32 cellular contexts compared by ENCODE assay signal in the genomic region with DNA sequence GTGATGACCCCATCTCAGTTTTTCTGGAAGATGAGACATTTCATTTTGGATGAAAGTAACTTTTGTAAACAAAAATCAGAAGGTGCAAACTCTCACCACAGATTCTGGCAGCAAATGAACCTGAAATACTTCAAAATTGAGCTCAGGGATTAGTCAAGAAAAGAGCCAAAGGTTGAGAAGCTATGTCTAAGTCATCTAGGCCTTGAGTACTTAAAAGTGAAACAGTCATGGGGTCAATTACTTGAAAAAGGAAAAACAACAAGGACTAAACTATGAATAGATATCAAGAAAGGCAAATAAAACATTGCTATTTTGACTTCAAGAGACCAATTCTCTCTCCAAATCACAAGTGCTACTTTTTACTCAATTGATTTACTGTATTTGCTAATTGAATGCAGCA.
"Had no signal": no experiment of that assay in that cellular context is flagged by ENCODE, and none has a peak within 500 bp of the region (broad histone marks: within the 10 kb centered on the region; RNA-seq: fewer than 3 reads in every experiment).

No MANE protein-coding gene starts in this region.

- H3K4me3 ChIP-seq: pancreas, psoas muscle, right lobe of liver, skin epidermis, smooth muscle cell, spleen, suprapubic skin, testis, tibial artery, transverse colon, upper lobe of right lung, uterus had no signal

- H3K9me3 Mint-ChIP-seq: naive B cell; naive thymus-derived CD8-positive, alpha-beta T cell; neural crest cell; stimulated activated memory B cell treated with anti-CD40 and anti-IgM and Interleukin-4, amounts not matched to agents 10 μg/mL and 1 μg/mL and 100 μg/mL, for 72 hours; stimulated activated naive CD8-positive, alpha-beta T cell treated with anti-CD3 and anti-CD28 coated beads, Interleukin-15, amount 100 ng/mL, for 72 hours had no signal

- H3K9me3 ChIP-seq: neutrophil, pancreas, psoas muscle, right lobe of liver, spleen, suprapubic skin, testis, tibial artery, transverse colon, upper lobe of right lung, uterus had no signal

- H3K27ac Mint-ChIP-seq: naive B cell; naive thymus-derived CD8-positive, alpha-beta T cell; natural killer cell treated with Interleukin-12 subunit alpha and Interleukin-12 subunit beta and Interleukin-15 and Interleukin-18, amount 100 ng/mL, for 72 hours; nephron progenitor cell; progenitor cell of endocrine pancreas; stimulated activated memory B cell treated with anti-CD40 and anti-IgM and Interleukin-4, amounts not matched to agents 10 μg/mL and 1 μg/mL and 100 μg/mL, for 72 hours; stimulated activated naive CD8-positive, alpha-beta T cell treated with anti-CD3 and anti-CD28 coated beads, Interleukin-15, amount 100 ng/mL, for 72 hours had no signal

- H3K4me1 ChIP-seq: pancreas, psoas muscle, right lobe of liver, spleen, suprapubic skin, testis, tibial artery, upper lobe of right lung, uterus had no signal

- H3K36me3 ChIP-seq: neutrophil, pancreas, right lobe of liver, spleen, suprapubic skin, tibial artery, transverse colon, upper lobe of right lung, uterus had no signal

- H3K27me3 ChIP-seq: neutrophil, pancreas, right lobe of liver, spleen, suprapubic skin, testis, tibial artery, transverse colon, upper lobe of right lung, uterus had no signal

- H3K4me2 ChIP-seq: smooth muscle cell had no signal

- H3K27ac ChIP-seq: neutrophil, pancreas, psoas muscle, right lobe of liver, skin epidermis, spleen, suprapubic skin, testis, tibial artery, transverse colon, upper lobe of right lung, uterus had no signal

- H3K4me1 Mint-ChIP-seq: naive B cell; naive thymus-derived CD8-positive, alpha-beta T cell; stimulated activated memory B cell treated with anti-CD40 and anti-IgM and Interleukin-4, amounts not matched to agents 10 μg/mL and 1 μg/mL and 100 μg/mL, for 72 hours; stimulated activated naive CD8-positive, alpha-beta T cell treated with anti-CD3 and anti-CD28 coated beads, Interleukin-15, amount 100 ng/mL, for 72 hours had no signal

- H3K36me3 Mint-ChIP-seq: naive B cell; naive thymus-derived CD8-positive, alpha-beta T cell; natural killer cell treated with Interleukin-12 subunit alpha and Interleukin-12 subunit beta and Interleukin-15 and Interleukin-18, amount 100 ng/mL, for 72 hours; stimulated activated memory B cell treated with anti-CD40 and anti-IgM and Interleukin-4, amounts not matched to agents 10 μg/mL and 1 μg/mL and 100 μg/mL, for 72 hours had no signal

- H3K27me3 Mint-ChIP-seq: naive B cell; naive thymus-derived CD8-positive, alpha-beta T cell; natural killer cell treated with Interleukin-12 subunit alpha and Interleukin-12 subunit beta and Interleukin-15 and Interleukin-18, amount 100 ng/mL, for 72 hours; progenitor cell of endocrine pancreas; stimulated activated memory B cell treated with anti-CD40 and anti-IgM and Interleukin-4, amounts not matched to agents 10 μg/mL and 1 μg/mL and 100 μg/mL, for 72 hours had no signal

- H3K4me3 Mint-ChIP-seq: naive B cell; naive thymus-derived CD8-positive, alpha-beta T cell; natural killer cell treated with Interleukin-12 subunit alpha and Interleukin-12 subunit beta and Interleukin-15 and Interleukin-18, amount 100 ng/mL, for 72 hours; nephron progenitor cell; neural crest cell; stimulated activated memory B cell treated with anti-CD40 and anti-IgM and Interleukin-4, amounts not matched to agents 10 μg/mL and 1 μg/mL and 100 μg/mL, for 72 hours; stimulated activated naive CD8-positive, alpha-beta T cell treated with anti-CD3 and anti-CD28 coated beads, Interleukin-15, amount 100 ng/mL, for 72 hours had no signal

- DNase-seq: naive B cell; naive thymus-derived CD8-positive, alpha-beta T cell; nephron progenitor cell; nucleus accumbens; pancreas; posterior cingulate gyrus; psoas muscle; right cardiac atrium; right lobe of liver; spleen; stimulated activated CD4-positive, alpha-beta T cell treated with anti-CD3 and anti-CD28 coated beads, Interleukin-12 subunit alpha, Interleukin-12 subunit beta, amount 100 ng/mL, for 4 hours; stimulated activated CD4-positive, alpha-beta T cell treated with anti-CD3 and anti-CD28 coated beads, Interleukin-1b, Interleukin-23, amount 100 ng/mL, for 48 hours; stimulated activated CD4-positive, alpha-beta T cell treated with anti-CD3 and anti-CD28 coated beads, Interleukin-4, amount 100 ng/mL, for 1 hour; stimulated activated CD4-positive, alpha-beta T cell treated with anti-CD3 and anti-CD28 coated beads, Interleukin-4, amount 100 ng/mL, for 4 hours; stimulated activated CD8-positive, alpha-beta memory T cell treated with anti-CD3 and anti-CD28 coated beads, Interleukin-4, amount 100 ng/mL, for 48 hours; stimulated activated naive CD4-positive, alpha-beta T cell; stimulated activated naive CD8-positive, alpha-beta T cell treated with anti-CD3 and anti-CD28 coated beads, Interleukin-15, amount 100 ng/mL, for 72 hours; stimulated activated naive CD8-positive, alpha-beta T cell treated with anti-CD3 and anti-CD28 coated beads, Interleukin-15, Interleukin-2, amounts not matched to agents 100 U/mL and 50 U/mL, for 24 hours; substantia nigra; testis; tibial artery; transverse colon; uterus had no signal

- ATAC-seq: naive thymus-derived CD8-positive, alpha-beta T cell; natural killer cell treated with Interleukin-12 subunit alpha and Interleukin-12 subunit beta and Interleukin-15 and Interleukin-18, amount 100 ng/mL, for 72 hours; pancreas; psoas muscle; right cardiac atrium; right lobe of liver; stimulated activated memory B cell treated with anti-CD40 and anti-IgM and Interleukin-4, amounts not matched to agents 10 μg/mL and 1 μg/mL and 100 μg/mL, for 72 hours; stimulated activated naive CD8-positive, alpha-beta T cell treated with anti-CD3 and anti-CD28 coated beads, Interleukin-15, amount 100 ng/mL, for 72 hours; stimulated activated naive CD8-positive, alpha-beta T cell treated with anti-CD3 and anti-CD28 coated beads, Interleukin-15, Interleukin-2, amounts not matched to agents 100 U/mL and 50 U/mL, for 24 hours had no signal
